1 cellular context compared by ENCODE assay signal in genomic region chr17:19904924-19905323, GRCh38.
TF ChIP-seq lines count a peak whose summit lies in the region.

No MANE protein-coding gene starts in this region.

TF ChIP-seq in IMR-90, 13 proteins besides CTCF, POLR2A, EP300 and RAD21:
- TF ChIP-seq RCOR1 (IDR thresholded peaks at IDR 0.05; ENCODE audit: insufficient replicate concordance, low read length): no peak
TF ChIP-seq in IMR-90: peak in this region for 0.
